8 cellular contexts compared by ENCODE assay signal in genomic region chr12:98592825-98593322, GRCh38. TPM values are rescaled to one million over a fixed set of nuclear protein-coding genes. Genes with fewer than 3 reads are reported as not detected.
DNase-seq lines count a peak whose midpoint lies in the region; ATAC-seq and TF ChIP-seq lines count a peak whose summit lies in the region.

No MANE protein-coding gene starts in this region.

- peak overlapping the region; percentile 99 to 100 (median 99) for H3K27ac ChIP-seq in right lobe of liver
- H3K27ac ChIP-seq in upper lobe of right lung, result peak overlapping the region; percentile 99

- peak overlapping the region; percentile 98 for H3K4me3 Mint-ChIP-seq in activated naive CD8-positive, alpha-beta T cell treated with anti-CD3 and anti-CD28 coated beads for 36 hours

- H3K27me3 Mint-ChIP-seq in activated naive CD8-positive, alpha-beta T cell treated with anti-CD3 and anti-CD28 coated beads for 36 hours, result no peaks in the 10 kb centered on the region

- peak in 2 of 4 donors; percentile 3 for ATAC-seq in right lobe of liver
- ATAC-seq in upper lobe of right lung, result no peak
- no peak for ATAC-seq in GM19395 (IDR thresholded peaks at IDR 0.05; ENCODE audit: unreplicated experiment)

- H3K4me3 ChIP-seq in right lobe of liver, result peak overlapping the region; percentile 33 to 95 (median 95)
- peak overlapping the region; percentile 98 for H3K4me3 ChIP-seq in upper lobe of right lung

- H3K9me3 ChIP-seq in right lobe of liver, result no peaks in the 10 kb centered on the region
- H3K9me3 ChIP-seq in upper lobe of right lung, result no peaks in the 10 kb centered on the region

- peaks cover 20% of the 10 kb centered on the region for H3K4me1 Mint-ChIP-seq in activated naive CD8-positive, alpha-beta T cell treated with anti-CD3 and anti-CD28 coated beads for 36 hours

- H3K4me1 ChIP-seq in right lobe of liver (peaks cover 0 to 12% (median 5%) of the 10 kb centered on the region in 4 donors), upper lobe of right lung (peaks cover 18% of the 10 kb centered on the region)

- H3K27me3 ChIP-seq in right lobe of liver (no peaks in the 10 kb centered on the region), upper lobe of right lung (no peaks in the 10 kb centered on the region)

- H3K36me3 Mint-ChIP-seq in activated naive CD8-positive, alpha-beta T cell treated with anti-CD3 and anti-CD28 coated beads for 36 hours, result peaks cover 36% of the 10 kb centered on the region

- H3K9me3 Mint-ChIP-seq in activated naive CD8-positive, alpha-beta T cell treated with anti-CD3 and anti-CD28 coated beads for 36 hours, result no peaks in the 10 kb centered on the region

- DNase-seq in Caki2 (ENCODE audit: low read depth) (peak; percentile 12), HuH-7.5 (ENCODE audit: low spot score) (peak; percentile 28), right lobe of liver (no peak), upper lobe of right lung (no peak), NCI-H2081 (lab: John Stamatoyannopoulos, UW) (no peak), amygdala (lab: John Stamatoyannopoulos, UW) (no peak)
- no peak for DNase-seq in activated naive CD8-positive, alpha-beta T cell treated with anti-CD3 and anti-CD28 coated beads for 36 hours

- H3K27ac Mint-ChIP-seq in activated naive CD8-positive, alpha-beta T cell treated with anti-CD3 and anti-CD28 coated beads for 36 hours, result peak overlapping the region; percentile 97

- intact Hi-C loops in right lobe of liver (cut with DNase I), result no loop called here
- intact Hi-C loops in upper lobe of right lung (cut with DNase I), result no loop called here

- TF ChIP-seq POLR2A in right lobe of liver (IDR thresholded peaks at IDR 0.05), result no peak

- in situ Hi-C loops in Caki2 (cut with HindIII; ENCODE audit: low pct_unique_long_range_greater_than_20kb, low sequenced_read_pairs), result no loop called here

- peaks cover 8 to 23% (median 12%) of the 10 kb centered on the region in 4 donors for H3K36me3 ChIP-seq in right lobe of liver
- H3K36me3 ChIP-seq in upper lobe of right lung, result peaks cover 22% of the 10 kb centered on the region

- TF ChIP-seq CTCF in right lobe of liver (IDR thresholded peaks at IDR 0.05), result no peak
- TF ChIP-seq CTCF in upper lobe of right lung (IDR thresholded peaks at IDR 0.05), result no peak

- 39% methylated on average over 9 of the region's 9 CpGs for WGBS in right lobe of liver (ENCODE audit: insufficient coverage, low coverage, low lambda C conversion rate, missing lambda C conversion rate)

RNA-seq across cellular contexts. Expression of gene SLC25A3, which starts 0.6 kb away (rescaled TPM):
- total RNA-seq in Caki2 (2014; rRNA removed; shearing (Covaris generic); ENCODE audit: low replicate concordance), result 684 and 707 TPM in 2 replicates
- total RNA-seq in activated naive CD8-positive, alpha-beta T cell treated with anti-CD3 and anti-CD28 coated beads for 36 hours, result 100 to 1,000 TPM; 762 to 789 TPM
- total RNA-seq in right lobe of liver, result 100 to 1,000 TPM; 257 to 421 (median 267) TPM
- 355 TPM for total RNA-seq in upper lobe of right lung

RNA-seq across cellular contexts. Expression of gene IKBIP, which starts 51.7 kb away (rescaled TPM):
- total RNA-seq in Caki2 (2014; rRNA removed; shearing (Covaris generic); ENCODE audit: low replicate concordance), result 68.6 and 69.9 TPM in 2 replicates
- total RNA-seq in activated naive CD8-positive, alpha-beta T cell treated with anti-CD3 and anti-CD28 coated beads for 36 hours, result 10 to 100 TPM; 25.8 to 26.8 TPM
- total RNA-seq in right lobe of liver (10 to 100 TPM in 2 of 6 experiments, 1 to 10 TPM in 4; 2.8 to 12.6 (median 6.6) TPM), upper lobe of right lung (15.2 TPM)

RNA-seq across cellular contexts. Expression of gene APAF1, which starts 52.2 kb away (rescaled TPM):
- 15.2 and 43.6 TPM in 2 replicates for total RNA-seq in Caki2 (2014; rRNA removed; shearing (Covaris generic); ENCODE audit: low replicate concordance)
- total RNA-seq in activated naive CD8-positive, alpha-beta T cell treated with anti-CD3 and anti-CD28 coated beads for 36 hours, result 10 to 100 TPM; 10.6 to 11.5 TPM
- total RNA-seq in right lobe of liver (10 to 100 TPM in 1 of 6 experiments, 1 to 10 TPM in 5; 4.5 to 12.3 (median 7.1) TPM), upper lobe of right lung (23.4 TPM)

Comparison
In these comparisons a context has a peak if more than half of its experiments do, and no peak if none do; other contexts are left out.
1. DNase-seq: peak in Caki2 (single experiment) and HuH-7.5 (single experiment); none in activated naive CD8-positive, alpha-beta T cell treated with anti-CD3 and anti-CD28 coated beads for 36 hours (single experiment), right lobe of liver (0 of 3), upper lobe of right lung (single experiment), NCI-H2081 (0 of 2) and amygdala (0 of 56).